14 cellular contexts compared by ENCODE assay signal in genomic region chr13:25217023-25217909, GRCh38. TPM values are rescaled to one million over a fixed set of nuclear protein-coding genes. Genes with fewer than 3 reads are reported as not detected.
A peak's percentile ranks its signal among the peaks of the same experiment; 100 is the strongest.
DNase-seq lines count a peak whose midpoint lies in the region; ATAC-seq, FAIRE-seq and TF ChIP-seq lines count a peak whose summit lies in the region.
"Had no signal": no experiment of that assay in that cellular context is flagged by ENCODE, and none has a peak within 500 bp of the region (broad histone marks: within the 10 kb centered on the region; RNA-seq: fewer than 3 reads in every experiment).

No MANE protein-coding gene starts in this region.

- H3K9ac ChIP-seq in adipocyte (ENCODE audit: low read length) (no peak overlapping the region), kidney (ENCODE audit: low read length in 2 of 2) (no peak overlapping the region)

- ATAC-seq in activated T-cell treated with anti-CD3 and anti-CD28 coated beads, Interleukin-2, amount 50 U/mL, for 72 hours (replicated peaks in 1 of 2): peak; percentile 29 to 77
- ATAC-seq: gastrocnemius medialis had no signal

- H3K27ac ChIP-seq in kidney (ENCODE audit: low read depth in 2 of 2, low read length in 2 of 2): no peak overlapping the region
- H3K27ac ChIP-seq in stomach: no peak overlapping the region
- H3K27ac ChIP-seq: gastrocnemius medialis, thyroid gland had no signal

- 58 to 63% (median 59%) methylated on average over 12 of the region's 12 CpGs for WGBS in stomach, 5 donors

- H3K36me3 Mint-ChIP-seq in activated T-cell treated with anti-CD3 and anti-CD28 coated beads, Interleukin-2, amount 50 U/mL, for 72 hours (ENCODE audit: insufficient read depth in 2 of 2): no peaks in the 10 kb centered on the region
- H3K36me3 Mint-ChIP-seq: brain had no signal

- H3K4me1 ChIP-seq in adipocyte (ENCODE audit: control insufficient read depth, insufficient read depth, low read length): peaks cover 10% of the 10 kb centered on the region
- H3K4me1 ChIP-seq in kidney (ENCODE audit: control insufficient read depth in 1 of 2, insufficient read depth in 1 of 2, low read depth in 1 of 2, low read length in 2 of 2): no peaks in the 10 kb centered on the region
- no peaks in the 10 kb centered on the region for H3K4me1 ChIP-seq in stomach
- H3K4me1 ChIP-seq: gastrocnemius medialis, thyroid gland had no signal

- peak in 1 of 2 donors; percentile 7 for DNase-seq in activated T-cell treated with anti-CD3 and anti-CD28 coated beads, Interleukin-2, amount 50 U/mL, for 72 hours
- DNase-seq in activated T-cell treated with anti-CD3 and anti-CD28 coated beads, Interleukin-2, amount 50 U/mL, for 48 hours: no peak
- DNase-seq in adipocyte (ENCODE audit: low read depth) (peak; percentile 7), foreskin melanocyte (peak; percentile 46), stromal cell of bone marrow (ENCODE audit: low read depth) (peak; percentile 9), SHP77 (lab: John Stamatoyannopoulos, UW) (no peak), kidney (no peak), stomach (no peak)
- DNase-seq: gastrocnemius medialis, NCI-H2029 treated with DMSO at 0.1 percent for 48 hours, RPMI8226, thyroid gland had no signal

- no peak for TF ChIP-seq POLR2A in stomach (IDR thresholded peaks at IDR 0.05)

- H3K4me1 Mint-ChIP-seq in activated T-cell treated with anti-CD3 and anti-CD28 coated beads, Interleukin-2, amount 50 U/mL, for 72 hours (ENCODE audit: low read depth): no peaks in the 10 kb centered on the region

- H3K4me3 Mint-ChIP-seq in activated T-cell treated with anti-CD3 and anti-CD28 coated beads, Interleukin-2, amount 50 U/mL, for 72 hours: no peak overlapping the region

- peaks cover 12% of the 10 kb centered on the region for H3K27me3 Mint-ChIP-seq in activated T-cell treated with anti-CD3 and anti-CD28 coated beads, Interleukin-2, amount 50 U/mL, for 72 hours (ENCODE audit: low read depth)

- no peak for TF ChIP-seq EP300 in stomach (IDR thresholded peaks at IDR 0.05)

- FAIRE-seq in kidney (lab: Jason Lieb, UNC): no peak

- H3K27ac Mint-ChIP-seq in activated T-cell treated with anti-CD3 and anti-CD28 coated beads, Interleukin-2, amount 50 U/mL, for 72 hours: no peak overlapping the region

- no peaks in the 10 kb centered on the region for H3K9me3 ChIP-seq in adipocyte (ENCODE audit: control insufficient read depth, low read length)
- no peaks in the 10 kb centered on the region for H3K9me3 ChIP-seq in kidney (ENCODE audit: control insufficient read depth in 1 of 2, low read length in 2 of 2)
- H3K9me3 ChIP-seq in stomach: no peaks in the 10 kb centered on the region
- H3K9me3 ChIP-seq: gastrocnemius medialis, thyroid gland had no signal

- H3K9me3 Mint-ChIP-seq in activated T-cell treated with anti-CD3 and anti-CD28 coated beads, Interleukin-2, amount 50 U/mL, for 72 hours: no peaks in the 10 kb centered on the region

- no peak overlapping the region for H3K4me3 ChIP-seq in adipocyte (ENCODE audit: low read length)
- no peak overlapping the region for H3K4me3 ChIP-seq in kidney (ENCODE audit: low read length in 2 of 2)
- H3K4me3 ChIP-seq in stomach: no peak overlapping the region
- H3K4me3 ChIP-seq: gastrocnemius medialis, thyroid gland had no signal

- H3K27me3 ChIP-seq in adipocyte (replicated peaks; ENCODE audit: control insufficient read depth, insufficient read depth, low read length) (peaks cover 14% of the 10 kb centered on the region), stomach (peaks cover 0 to 6% (median 0%) of the 10 kb centered on the region in 3 donors)
- H3K27me3 ChIP-seq: gastrocnemius medialis, thyroid gland had no signal

- intact Hi-C loops in kidney (cut with DNase I) (no loop called here), stomach (cut with DNase I; ENCODE audit: low total_unique reads) (no loop called here)

- no peak for TF ChIP-seq CTCF in kidney (IDR thresholded peaks at IDR 0.05; ENCODE audit: borderline replicate concordance, extremely low read depth, insufficient read depth)
- no peak for TF ChIP-seq CTCF in stomach (IDR thresholded peaks at IDR 0.05)

- H3K36me3 ChIP-seq in adipocyte (ENCODE audit: control insufficient read depth, insufficient read depth, low read length, severe bottlenecking) (no peaks in the 10 kb centered on the region), kidney (ENCODE audit: control insufficient read depth in 1 of 2, insufficient read depth in 2 of 2, low read length in 2 of 2) (no peaks in the 10 kb centered on the region), stomach (no peaks in the 10 kb centered on the region)
- H3K36me3 ChIP-seq: gastrocnemius medialis, thyroid gland had no signal

RNA-seq across cellular contexts. Expression of gene AMER2, which starts 45.2 kb away (rescaled TPM):
- under 1 TPM in 1 of 2 donors, not detected in 1; 0.02 TPM for total RNA-seq in activated T-cell treated with anti-CD3 and anti-CD28 coated beads, Interleukin-2, amount 50 U/mL, for 72 hours
- total RNA-seq in kidney (0.06 TPM), stomach (1 to 10 TPM in 1 of 5 donors, under 1 TPM in 1, not detected in 3; 0.14 to 1.1 TPM)
- polyA plus RNA-seq in kidney (ENCODE audit: insufficient read depth, low read depth, low replicate concordance) (not detected), stomach (under 1 TPM in 1 of 3 donors, not detected in 2; 0.03 TPM)
- total RNA-seq: liver had no signal
- polyA plus RNA-seq: liver had no signal

Comparison
In these comparisons a context has a peak if more than half of its experiments do, and no peak if none do; other contexts are left out.
1. DNase-seq: peak in adipocyte (single experiment), foreskin melanocyte (single experiment) and stromal cell of bone marrow (single experiment); none in activated T-cell treated with anti-CD3 and anti-CD28 coated beads, Interleukin-2, amount 50 U/mL, for 48 hours (0 of 2), SHP77 (0 of 2), kidney (single experiment) and stomach (single experiment).